Comparison of ENCODE assay signal across 22 cellular contexts in genomic region chr5:86463339-86463738, GRCh38.
DNase-seq lines count a peak whose midpoint lies in the region; ATAC-seq, FAIRE-seq and TF ChIP-seq lines count a peak whose summit lies in the region.
"Had no signal": no experiment of that assay in that cellular context is flagged by ENCODE, and none has a peak within 500 bp of the region (broad histone marks: within the 10 kb centered on the region; RNA-seq: fewer than 3 reads in every experiment).

No MANE protein-coding gene starts in this region.

- H3K9ac ChIP-seq in KMS-11 (no peak overlapping the region), K562 (ENCODE audit: insufficient read depth in 1 of 2, low read depth in 2 of 2, low read length in 2 of 2) (no peak overlapping the region)

- H3K4me2 ChIP-seq in KMS-11, result no peak overlapping the region
- H3K4me2 ChIP-seq in K562 (ENCODE audit: insufficient read depth, low read length), result no peak overlapping the region

- in situ Hi-C loops in K562 (cut with MboI), result no loop called here

- CTCF ChIA-PET in K562 (lab: Yijun Ruan, JAX; ENCODE audit: low intra/inter-chr PET ratio), result no interaction called here

- peaks cover 8% of the 10 kb centered on the region for H3K4me1 ChIP-seq in KMS-11 (ENCODE audit: low read depth, poor library complexity, severe bottlenecking)
- H3K4me1 ChIP-seq in K562 (replicated peaks in 1 of 2; ENCODE audit: control insufficient read depth in 2 of 2, insufficient read depth in 2 of 2, low read length in 2 of 2), result no peaks in the 10 kb centered on the region
- no peaks in the 10 kb centered on the region for H3K4me1 ChIP-seq in right lobe of liver

- POLR2A ChIA-PET in K562 (lab: Yijun Ruan, JAX), result no interaction called here

- peak in 1 of 2 experiments; percentile 51; a peak in 2 of 4 replicates for TF ChIP-seq RAD21 in K562 (CRISPR knock-in tag; conservative IDR thresholded peaks at IDR 0.05 in 1 of 2, IDR thresholded peaks at IDR 0.05 in 1 of 2)

- H3K27me3 ChIP-seq in KMS-11 (ENCODE audit: insufficient read depth, low read depth) (no peaks in the 10 kb centered on the region), K562 (ENCODE audit: control insufficient read depth in 2 of 2, insufficient read depth in 2 of 2, low read length in 2 of 2) (no peaks in the 10 kb centered on the region), right lobe of liver (no peaks in the 10 kb centered on the region)
- H3K27me3 ChIP-seq: tibial artery had no signal

- ATAC-seq in K562, result peak; percentile 79
- ATAC-seq in right lobe of liver, result peak in 3 of 4 donors; percentile 31 to 47 (median 33)
- no peak for ATAC-seq in HG03097 (IDR thresholded peaks at IDR 0.05; ENCODE audit: low FRiP score, unreplicated experiment)
- no peak for ATAC-seq in HG03159 (IDR thresholded peaks at IDR 0.05; ENCODE audit: unreplicated experiment)
- ATAC-seq: Right ventricle myocardium inferior, sciatic nerve had no signal

- no peaks in the 10 kb centered on the region for H3K36me3 ChIP-seq in KMS-11 (ENCODE audit: insufficient read depth)
- no peaks in the 10 kb centered on the region for H3K36me3 ChIP-seq in K562 (ENCODE audit: control insufficient read depth, insufficient read depth, low read length)
- no peaks in the 10 kb centered on the region for H3K36me3 ChIP-seq in right lobe of liver
- H3K36me3 ChIP-seq: tibial artery had no signal

- TF ChIP-seq CTCF in KMS-11 (conservative IDR thresholded peaks at IDR 0.05; ENCODE audit: low read depth, low read length), result peak; percentile 25; the same call in 1 of the 2 replicates
- TF ChIP-seq CTCF in K562 (IDR thresholded peaks at IDR 0.05 in 2 of 3, conservative IDR thresholded peaks at IDR 0.05 in 1 of 3; ENCODE audit: insufficient read depth in 2 of 3, low read depth in 1 of 3, low read length in 3 of 3), result peak; percentile 41 to 57 (median 43); a peak in 5 of 6 replicates
- peak in 1 of 4 donors; percentile 13 for TF ChIP-seq CTCF in right lobe of liver (IDR thresholded peaks at IDR 0.05)

- H4K20me1 ChIP-seq in KMS-11 (ENCODE audit: insufficient read depth) (no peaks in the 10 kb centered on the region), K562 (replicated peaks; ENCODE audit: control insufficient read depth, insufficient read depth, low read length) (no peaks in the 10 kb centered on the region)

- H3K9me1 ChIP-seq in K562 (ENCODE audit: control insufficient read depth, insufficient read depth, low read length), result no peaks in the 10 kb centered on the region

- TF ChIP-seq POLR2A in K562 (conservative IDR thresholded peaks at IDR 0.05) (no peak), right lobe of liver (IDR thresholded peaks at IDR 0.05) (no peak)

- peaks cover 7% of the 10 kb centered on the region; the same call in 1 of the 2 replicates for H3K9me3 ChIP-seq in K562 (replicated peaks; ENCODE audit: control insufficient read depth, insufficient read depth, low read depth, low read length)
- H3K9me3 ChIP-seq in right lobe of liver, result no peaks in the 10 kb centered on the region

- H3K4me3 ChIP-seq in KMS-11 (IDR thresholded peaks at IDR 0.05; ENCODE audit: insufficient read depth, low read depth, low read length) (no peak overlapping the region), K562 (no peak overlapping the region), right lobe of liver (no peak overlapping the region)
- H3K4me3 ChIP-seq: coronary artery, tibial artery had no signal

- H3K27ac ChIP-seq in KMS-11 (no peak overlapping the region), K562 (ENCODE audit: extremely low read depth, low read depth, low read length) (no peak overlapping the region), right lobe of liver (no peak overlapping the region)
- H3K27ac ChIP-seq: 22Rv1, coronary artery, HL-60, tibial artery had no signal

- no peak for FAIRE-seq in K562 (lab: Jason Lieb, UNC)
- FAIRE-seq: D721Med, frontal cortex had no signal

- intact Hi-C loops in K562 (cut with micrococcal nuclease) (loop anchor here (1.0 kb wide), 1 partner anchor 216 kb away; no protein-coding TSS in a partner anchor), right lobe of liver (cut with DNase I) (no loop called here)

- DNase-seq in DMS 273 (lab: John Stamatoyannopoulos, UW; ENCODE audit: unreplicated experiment) (peak; percentile 28), DMS 273 treated with DMSO at 0.1 percent for 48 hours (lab: John Stamatoyannopoulos, UW) (no peak), K562 (ENCODE audit: extremely low read depth in 1 of 4, low spot score in 3 of 4) (peak; percentile 15 to 22 (median 20)), right lobe of liver (no peak), midbrain (lab: John Stamatoyannopoulos, UW) (no peak)
- DNase-seq: activated CD4-positive, alpha-beta memory T cell treated with anti-CD3 and anti-CD28 coated beads, Interleukin-2, amount 10 ng/mL, durations not matched to agents 7 days and 5 days; activated T-cell treated with anti-CD3 and anti-CD28 coated beads, Interleukin-2, amount 50 U/mL, for 48 hours; NCI-H1436; NCI-H2227 treated with DMSO at 0.1 percent for 48 hours; NK-92 treated with Interleukin-12 subunit alpha and Interleukin-12 subunit beta, amount 100 ng/mL, for 24 hours; stimulated activated naive CD4-positive, alpha-beta T cell; tibial artery had no signal

- no peak overlapping the region for H2AFZ ChIP-seq in KMS-11 (ENCODE audit: low read depth)
- no peak overlapping the region for H2AFZ ChIP-seq in K562 (ENCODE audit: low read depth, low read length)

- no peak for TF ChIP-seq EP300 in K562 (IDR thresholded peaks at IDR 0.05; ENCODE audit: low read length)

- BruUV-seq in K562 (replicated peaks; lab: Mats Ljungman, UMichigan), result no TSS peak

- WGBS in K562 (ENCODE audit: insufficient coverage, low coverage, missing lambda C conversion rate), result 27% methylated on average over 2 of the region's 2 CpGs
- WGBS in right lobe of liver (ENCODE audit: insufficient coverage, low coverage, low lambda C conversion rate, missing lambda C conversion rate), result 94% methylated on average over 2 of the region's 2 CpGs

- no peaks in the 10 kb centered on the region for H3K79me2 ChIP-seq in KMS-11 (ENCODE audit: insufficient read depth, low read depth)
- H3K79me2 ChIP-seq in K562 (ENCODE audit: control insufficient read depth, insufficient read depth, low read length), result no peaks in the 10 kb centered on the region

TF ChIP-seq in K562, 482 proteins besides CTCF, POLR2A, EP300 and RAD21:
- TF ChIP-seq MYC (IDR thresholded peaks at IDR 0.05; ENCODE audit: low read depth, low read length) (no peak), MYC (CRISPR knock-in tag; IDR thresholded peaks at IDR 0.05; ENCODE audit: borderline replicate concordance, low read depth) (no peak), NFIC (IDR thresholded peaks at IDR 0.05) (no peak), CBX8 (IDR thresholded peaks at IDR 0.05; ENCODE audit: borderline replicate concordance, extremely low read depth, low read depth, low read length, poor library complexity, severe bottlenecking) (no peak), CCNT2 (IDR thresholded peaks at IDR 0.05; ENCODE audit: borderline replicate concordance, extremely low read depth, insufficient read length, low read depth, low read length) (no peak), NFYB (IDR thresholded peaks at IDR 0.05; ENCODE audit: extremely low read depth, insufficient read length) (no peak), POLR3G (IDR thresholded peaks at IDR 0.05; ENCODE audit: extremely low read depth, insufficient read length, insufficient replicate concordance) (no peak)

Comparison
In these comparisons a context has a peak if more than half of its experiments do, and no peak if none do; other contexts are left out.
1. DNase-seq: peak in DMS 273 (single experiment) and K562 (4 of 4); none in DMS 273 treated with DMSO at 0.1 percent for 48 hours (single experiment), right lobe of liver (0 of 3) and midbrain (single experiment).
2. ATAC-seq: peak in K562 (single experiment) and right lobe of liver (3 of 4); none in HG03097 (single experiment) and HG03159 (single experiment).